In the genomic region with DNA sequence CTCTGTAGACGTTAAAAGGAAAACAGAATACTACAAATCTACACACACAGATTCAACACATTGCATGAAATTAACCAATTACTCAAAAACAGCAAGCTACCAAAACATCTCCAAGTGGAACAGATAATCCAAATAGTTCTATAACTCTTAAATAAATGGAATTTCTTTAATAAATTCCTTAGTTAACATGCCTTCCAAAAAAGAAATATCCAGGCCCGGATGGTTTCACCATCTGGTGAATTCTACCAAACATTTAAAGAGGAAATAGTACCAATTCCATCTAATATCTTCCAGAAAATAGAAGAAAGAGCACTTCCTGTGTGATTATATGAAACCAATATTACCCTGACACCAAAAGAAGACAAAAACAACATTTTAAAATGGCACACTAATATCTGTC, we compare ENCODE assay signal across 34 cellular contexts.
"Had no signal": no experiment of that assay in that cellular context is flagged by ENCODE, and none has a peak within 500 bp of the region (broad histone marks: within the 10 kb centered on the region; RNA-seq: fewer than 3 reads in every experiment).

No MANE protein-coding gene starts in this region.

- H3K4me3 ChIP-seq: Peyer's patch had no signal

- ATAC-seq: activated CD4-positive, alpha-beta T cell treated with anti-CD3 and anti-CD28 coated beads for 36 hours; activated CD8-positive, alpha-beta memory T cell treated with anti-CD3 and anti-CD28 coated beads, Interleukin-2, amount 10 ng/mL, durations not matched to agents 7 days and 5 days; activated naive CD8-positive, alpha-beta T cell treated with anti-CD3 and anti-CD28 coated beads, Interleukin-2, amount 50 U/mL, for 24 hours; PC-3 had no signal

- H3K36me3 ChIP-seq: brain microvascular endothelial cell, Peyer's patch, WERI-Rb-1 had no signal

- H3K4me1 ChIP-seq: Peyer's patch had no signal

- H3K9me3 ChIP-seq: Peyer's patch had no signal

- H3K27ac ChIP-seq: brain microvascular endothelial cell, KMS-11, Peyer's patch, WERI-Rb-1 had no signal

- H3K27me3 ChIP-seq: brain microvascular endothelial cell, Peyer's patch had no signal

- H3K4me2 ChIP-seq: KMS-11 had no signal

- DNase-seq: activated CD4-positive, alpha-beta memory T cell treated with anti-CD3 and anti-CD28 coated beads, Interleukin-2, amount 10 ng/mL, durations not matched to agents 7 days and 5 days; activated CD4-positive, alpha-beta T cell treated with anti-CD3 and anti-CD28 coated beads for 36 hours; activated CD4-positive, CD25-positive, alpha-beta regulatory T cell; activated CD8-positive, alpha-beta memory T cell treated with anti-CD3 and anti-CD28 coated beads for 24 hours; activated CD8-positive, alpha-beta memory T cell treated with anti-CD3 and anti-CD28 coated beads, Interleukin-2, amount 10 ng/mL, durations not matched to agents 7 days and 5 days; activated CD8-positive, alpha-beta memory T cell treated with anti-CD3 and anti-CD28 coated beads, Interleukin-2, amount 50 U/mL, for 48 hours; activated effector memory CD4-positive, alpha-beta T cell treated with Interleukin-2 at 50 U/mL for 16 hours; activated naive CD4-positive, alpha-beta T cell treated with anti-CD3 and anti-CD28 coated beads, Interleukin-2, amount 10 ng/mL, durations not matched to agents 7 days and 5 days; activated naive CD8-positive, alpha-beta T cell treated with anti-CD3 and anti-CD28 coated beads, Interleukin-2, amount 50 U/mL, for 24 hours; activated T-cell treated with anti-CD3 and anti-CD28 coated beads, Interleukin-2, amount 50 U/mL, for 48 hours; amniotic stem cell; aorta; brain microvascular endothelial cell; central memory CD4-positive, alpha-beta T cell; MM.1S; MV-4-11; NCI-H1092; NCI-H1436 treated with DMSO at 0.1 percent for 48 hours; NCI-H1694 treated with DMSO at 0.1 percent for 48 hours; NCI-H2029; NCI-H510A; NCI-H526; NCI-H748 treated with DMSO at 0.1 percent for 48 hours; NK-92 treated with Interleukin-12 subunit alpha and Interleukin-12 subunit beta, amount 100 ng/mL, for 24 hours; PC-3; Peyer's patch; RPMI8226; SIG-M5; SW 1271; T-helper 1 cell; T-helper 2 cell; T-helper 9 cell; WERI-Rb-1 had no signal

- H3K9ac ChIP-seq: KMS-11 had no signal
